In genomic region chr7:155069992-155070827, GRCh38 we compare ENCODE assay signal across 9 cellular contexts. TPM values are rescaled to one million over a fixed set of nuclear protein-coding genes. Genes with fewer than 3 reads are reported as not detected.
DNase-seq lines count a peak whose midpoint lies in the region; ATAC-seq and TF ChIP-seq lines count a peak whose summit lies in the region.
"Had no signal": no experiment of that assay in that cellular context is flagged by ENCODE, and none has a peak within 500 bp of the region (broad histone marks: within the 10 kb centered on the region; RNA-seq: fewer than 3 reads in every experiment).

HTR5A (plus strand) TSS chr7:155070324; CDS start chr7:155070900, 576 bp downstream.

- intact Hi-C loops in mucosa of descending colon (cut with DNase I, micrococcal nuclease), result no loop called here

- no peaks in the 10 kb centered on the region for H3K9me3 ChIP-seq in mucosa of descending colon

- ATAC-seq in HG02870 (IDR thresholded peaks at IDR 0.05; ENCODE audit: unreplicated experiment), result peak; percentile 97
- ATAC-seq in mucosa of descending colon, result peak; percentile 100

- H3K4me1 ChIP-seq in mucosa of descending colon (ENCODE audit: low read depth), result no peaks in the 10 kb centered on the region

- no peaks in the 10 kb centered on the region for H3K36me3 ChIP-seq in mucosa of descending colon (ENCODE audit: low read depth)

- DNase-seq in NCI-H2171 treated with DMSO at 0.1 percent for 48 hours (lab: John Stamatoyannopoulos, UW) (peak; percentile 7), NCI-H2171 (lab: John Stamatoyannopoulos, UW) (no peak), NCI-H526 treated with DMSO at 0.1 percent for 48 hours (lab: John Stamatoyannopoulos, UW) (peak; percentile 36), activated T-cell treated with anti-CD3 and anti-CD28 coated beads for 1 hour (ENCODE audit: low read depth) (peak; percentile 63), epithelial cell of esophagus (ENCODE audit: low read depth) (peak; percentile 87), mucosa of descending colon (peak; percentile 67 to 94 (median 89))
- DNase-seq in stimulated activated CD8-positive, alpha-beta memory T cell treated with anti-CD3 and anti-CD28 coated beads, Interleukin-4, amount 100 ng/mL, for 48 hours, result peak; percentile 90

- TF ChIP-seq CTCF in epithelial cell of esophagus (IDR thresholded peaks at IDR 0.05; ENCODE audit: insufficient read depth, low read depth, low read length, missing control alignments), result no peak
- no peak for TF ChIP-seq CTCF in mucosa of descending colon (IDR thresholded peaks at IDR 0.05)

- H3K4me3 ChIP-seq in epithelial cell of esophagus (ENCODE audit: low read length) (no peak within 1 kb of the TSS), mucosa of descending colon (no peak within 1 kb of the TSS)

RNA-seq across cellular contexts. Expression of gene HTR5A, which starts in this region (rescaled TPM):
- not detected for total RNA-seq in mucosa of descending colon
- total RNA-seq: urinary bladder had no signal

Comparison
In these comparisons a context has a peak if more than half of its experiments do, and no peak if none do; other contexts are left out.
1. Peak in DNase-seq and ATAC-seq in mucosa of descending colon; RNA of the gene not detected or under 1 TPM.